ENCODE assay signal across 17 cellular contexts in the genomic region with DNA sequence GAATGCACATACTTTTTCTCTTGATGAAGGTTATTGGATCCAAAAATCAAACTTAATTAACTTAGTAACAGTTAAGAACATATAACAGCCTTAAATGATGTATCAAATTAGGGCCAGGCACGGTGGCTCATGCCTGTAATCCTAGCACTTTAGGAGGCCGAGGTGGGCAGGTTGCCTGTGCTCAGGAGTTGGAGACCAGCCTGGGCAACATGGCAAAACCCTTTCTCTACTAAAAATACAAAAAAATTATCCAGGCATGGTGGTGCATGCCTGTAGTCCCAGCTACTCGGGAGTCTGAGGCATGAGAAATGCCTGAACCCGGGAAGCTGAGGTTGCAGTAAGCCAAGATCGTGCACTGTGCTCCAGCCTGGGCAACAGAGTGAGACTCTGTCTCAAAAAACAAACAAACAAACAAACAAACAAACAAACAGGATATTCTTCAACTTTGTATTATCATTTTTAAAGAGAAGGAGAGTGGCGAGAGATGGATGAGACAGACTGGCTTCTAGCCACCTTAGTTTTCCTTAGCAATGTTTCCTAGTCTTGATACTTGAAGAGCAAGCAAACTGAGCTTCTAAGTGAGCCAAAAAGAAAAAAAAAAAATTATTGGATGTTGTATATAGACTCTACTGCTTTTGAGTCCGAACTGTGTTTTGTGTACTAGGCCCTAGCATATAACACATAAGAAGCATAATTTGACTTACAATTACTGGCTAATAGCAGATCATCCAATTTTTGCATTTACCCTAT. TPM values are rescaled to one million over a fixed set of nuclear protein-coding genes. Genes with fewer than 3 reads are reported as not detected.
DNase-seq lines count a peak whose midpoint lies in the region; ATAC-seq and TF ChIP-seq lines count a peak whose summit lies in the region.
"Had no signal": no experiment of that assay in that cellular context is flagged by ENCODE, and none has a peak within 500 bp of the region (broad histone marks: within the 10 kb centered on the region; RNA-seq: fewer than 3 reads in every experiment).

No MANE protein-coding gene starts in this region.

- DNase-seq in MG63 = peak; percentile 38
- no peak for DNase-seq in mammary epithelial cell
- no peak for DNase-seq in left ventricle myocardium superior
- DNase-seq in thoracic aorta (ENCODE audit: low spot score) = no peak
- DNase-seq in inferior parietal cortex (ENCODE audit: extremely low spot score) = no peak
- no peak for DNase-seq in neuronal stem cell (ENCODE audit: low spot score)
- no peak for DNase-seq in effector CD4-positive, alpha-beta T cell
- DNase-seq: activated CD4-positive, alpha-beta T cell treated with anti-CD3 and anti-CD28 coated beads, Interleukin-2, amount 10 ng/mL, durations not matched to agents 24 days and 14 days; activated naive CD8-positive, alpha-beta T cell treated with anti-CD3 and anti-CD28 coated beads, Interleukin-2, amount 50 U/mL, for 24 hours; activated T-cell treated with anti-CD3 and anti-CD28 coated beads, Interleukin-2, amount 50 U/mL, for 1 hour; CD4-positive, alpha-beta memory T cell; Karpas-422; NCI-H187 treated with DMSO at 0.1 percent for 48 hours; NCI-H526; pancreas; testis had no signal

- 37% methylated on average over 7 of the region's 7 CpGs for WGBS in mammary epithelial cell (ENCODE audit: low coverage, missing lambda C conversion rate)
- no CpG with 5 or more reads among the region's 7 CpGs for WGBS in neuronal stem cell (ENCODE audit: extremely low coverage in 2 of 2, insufficient read length in 2 of 2, insufficient replicate concordance in 1 of 2), 2 donors

- intact Hi-C loops in mammary epithelial cell (cut with micrococcal nuclease) = no loop called here
- intact Hi-C loops in left ventricle myocardium superior (cut with micrococcal nuclease) = no loop called here

- no peak overlapping the region for H3K23ac ChIP-seq in neuronal stem cell (ENCODE audit: low read depth, low read length, poor library complexity)

- H4K8ac ChIP-seq in neuronal stem cell (ENCODE audit: low read depth, low read length) = no peak overlapping the region

- no peak overlapping the region for H3K14ac ChIP-seq in neuronal stem cell (ENCODE audit: low read length)

- H3K27ac ChIP-seq in mammary epithelial cell (ENCODE audit: insufficient read depth, low read depth, low read length) (no peak overlapping the region), thoracic aorta (peak overlapping the region in 1 of 2 donors; percentile 18), neuronal stem cell (replicated peaks; ENCODE audit: low read length) (no peak overlapping the region)
- H3K27ac ChIP-seq: pancreas, testis had no signal

- H3K4ac ChIP-seq in neuronal stem cell (ENCODE audit: low read length) = no peak overlapping the region

- in situ Hi-C loops in mammary epithelial cell (cut with MboI; ENCODE audit: low sequenced_read_pairs in 2 of 2) = no loop called here

- peaks cover 95% of the 10 kb centered on the region for H3K79me2 ChIP-seq in mammary epithelial cell (ENCODE audit: insufficient read depth, low read length)

- H3K36me3 ChIP-seq in MG63 = no peaks in the 10 kb centered on the region
- H3K36me3 ChIP-seq in mammary epithelial cell (ENCODE audit: insufficient read depth, low read length) = no peaks in the 10 kb centered on the region
- H3K36me3 ChIP-seq in thoracic aorta = no peaks in the 10 kb centered on the region
- H3K36me3 ChIP-seq in neuronal stem cell (replicated peaks in 1 of 2; ENCODE audit: control insufficient read depth in 2 of 2, insufficient read depth in 2 of 2, low read length in 2 of 2) = peaks cover 0 to 79% of the 10 kb centered on the region in 2 donors
- H3K36me3 ChIP-seq: pancreas had no signal

- no peak overlapping the region for H2BK15ac ChIP-seq in neuronal stem cell (ENCODE audit: low read length)

- dilution Hi-C loops in mammary epithelial cell (cut with HindIII; ENCODE audit: low sequenced_read_pairs) = no loop called here

- no peak overlapping the region for H2BK120ac ChIP-seq in neuronal stem cell (ENCODE audit: low read depth, low read length)

- H2AK5ac ChIP-seq in neuronal stem cell (ENCODE audit: low read depth, low read length) = no peak overlapping the region

- H3K4me1 ChIP-seq in mammary epithelial cell (ENCODE audit: insufficient read depth, low read length) (peaks cover 18% of the 10 kb centered on the region), thoracic aorta (ENCODE audit: control insufficient read depth in 1 of 2, low read depth in 2 of 2) (peaks cover 21 to 22% of the 10 kb centered on the region in 2 donors), neuronal stem cell (ENCODE audit: control insufficient read depth in 2 of 2, insufficient read depth in 1 of 2, low read depth in 1 of 2, low read length in 2 of 2) (peaks cover 0 to 4% of the 10 kb centered on the region in 2 donors)
- H3K4me1 ChIP-seq: testis had no signal

- TF ChIP-seq CTCF in mammary epithelial cell (conservative IDR thresholded peaks at IDR 0.05 in 1 of 2, IDR thresholded peaks at IDR 0.05 in 1 of 2; ENCODE audit: extremely low read depth in 1 of 2, insufficient read depth in 1 of 2, low read depth in 1 of 2, low read length in 2 of 2) = no peak
- no peak for TF ChIP-seq CTCF in thoracic aorta (IDR thresholded peaks at IDR 0.05)

- no peak overlapping the region for H2AFZ ChIP-seq in mammary epithelial cell (ENCODE audit: low read depth, low read length)
- H2AFZ ChIP-seq in neuronal stem cell (ENCODE audit: low read length) = no peak overlapping the region

- H3K4me2 ChIP-seq in mammary epithelial cell (ENCODE audit: insufficient read depth, low read depth, low read length) (peak overlapping the region; percentile 59), neuronal stem cell (ENCODE audit: insufficient read depth, low read length, poor library complexity, severe bottlenecking) (no peak overlapping the region)

- H2BK12ac ChIP-seq in neuronal stem cell (ENCODE audit: low read length) = no peak overlapping the region

- H3K9ac ChIP-seq in mammary epithelial cell (ENCODE audit: insufficient read depth, low read length) (no peak overlapping the region), neuronal stem cell (ENCODE audit: low read depth, low read length, poor library complexity) (no peak overlapping the region)

- H3K79me1 ChIP-seq in neuronal stem cell (ENCODE audit: low read depth, low read length) = peaks cover 3% of the 10 kb centered on the region

- no peak overlapping the region for H3K18ac ChIP-seq in neuronal stem cell (ENCODE audit: low read length)

- H3K9me3 ChIP-seq in MG63 (no peaks in the 10 kb centered on the region), mammary epithelial cell (replicated peaks; ENCODE audit: insufficient read depth, low read length) (no peaks in the 10 kb centered on the region), thoracic aorta (no peaks in the 10 kb centered on the region), neuronal stem cell (replicated peaks in 1 of 2; ENCODE audit: control insufficient read depth in 2 of 2, insufficient read depth in 1 of 2, low read depth in 1 of 2, low read length in 2 of 2) (peaks cover 0 to 35% of the 10 kb centered on the region in 2 donors)
- H3K9me3 ChIP-seq: pancreas, testis had no signal

- no peak overlapping the region for H2BK5ac ChIP-seq in neuronal stem cell (ENCODE audit: low read length)

- BruUV-seq in mammary epithelial cell (replicated peaks; lab: Mats Ljungman, UMichigan) = no TSS peak

- peak overlapping the region; percentile 16; the same call in 1 of the 2 replicates for H3K4me3 ChIP-seq in MG63
- H3K4me3 ChIP-seq in mammary epithelial cell (replicated peaks in 1 of 3; ENCODE audit: insufficient read depth in 1 of 3, low read depth in 2 of 3, low read length in 3 of 3) = peak overlapping the region in 2 of 3 experiments; percentile 6 to 9
- peak overlapping the region; percentile 44 for H3K4me3 ChIP-seq in thoracic aorta
- H3K4me3 ChIP-seq in neuronal stem cell (ENCODE audit: low read length in 2 of 2) = no peak overlapping the region
- H3K4me3 ChIP-seq: pancreas, testis had no signal

- no peaks in the 10 kb centered on the region for H4K20me1 ChIP-seq in mammary epithelial cell (ENCODE audit: insufficient read depth, low read length)

- ATAC-seq in left ventricle myocardium superior (peak; percentile 41), thoracic aorta (ENCODE audit: insufficient number of reproducible peaks, low FRiP score, low read depth) (no peak)
- ATAC-seq: activated naive CD8-positive, alpha-beta T cell treated with anti-CD3 and anti-CD28 coated beads, Interleukin-2, amount 50 U/mL, for 24 hours; pancreas had no signal

- H3K27me3 ChIP-seq in MG63 (no peaks in the 10 kb centered on the region), mammary epithelial cell (ENCODE audit: insufficient read depth, low read length) (no peaks in the 10 kb centered on the region), thoracic aorta (replicated peaks; ENCODE audit: insufficient read depth) (no peaks in the 10 kb centered on the region), neuronal stem cell (ENCODE audit: control insufficient read depth in 3 of 3, insufficient read depth in 3 of 3, low read depth in 1 of 3, low read length in 3 of 3) (no peaks in the 10 kb centered on the region)
- H3K27me3 ChIP-seq: pancreas, testis had no signal

- CTCF ChIA-PET in mammary epithelial cell (lab: Charles Lee; ENCODE audit: low non-redundant PET) = interaction anchor here (0.7 kb wide), 1 partner anchor 191 kb away, joined by 8 read pairs; no protein-coding TSS in a partner anchor

- H4K91ac ChIP-seq in neuronal stem cell (ENCODE audit: low read depth, low read length, poor library complexity) = no peak overlapping the region

RNA-seq across cellular contexts. Expression of a gene that starts 13.8 kb away (rescaled TPM):
- total RNA-seq in MG63 (2014; rRNA removed; shearing (Covaris generic); ENCODE audit: low replicate concordance) = 12.0 and 28.1 TPM in 2 replicates
- total RNA-seq in mammary epithelial cell (10 to 100 TPM; 25.7 to 47.7 TPM), left ventricle myocardium superior (7.3 TPM), thoracic aorta (10 to 100 TPM; 24.6 to 49.5 TPM)
- polyA plus RNA-seq in mammary epithelial cell = 6.8 TPM
- 19.6 TPM for polyA minus RNA-seq in mammary epithelial cell
- polyA plus RNA-seq in neuronal stem cell (2013, experiment 1 of 2) = 20.9 TPM
- 21.3 TPM for polyA plus RNA-seq in neuronal stem cell (2013, experiment 2 of 2)
- total RNA-seq: T-helper 2 cell treated with Interferon-gamma antibody and Interleukin-4, amounts not matched to agents 100 ng/mL and 5 ng/mL, for 36 hours had no signal
- polyA plus RNA-seq: CD4-positive, alpha-beta memory T cell had no signal

Comparison
In these comparisons a context has a peak if more than half of its experiments do, and no peak if none do; other contexts are left out.
1. H3K4me3 ChIP-seq: peak in MG63 (single experiment), mammary epithelial cell (2 of 3) and thoracic aorta (single experiment); none in neuronal stem cell (0 of 2).